In the genomic region with DNA sequence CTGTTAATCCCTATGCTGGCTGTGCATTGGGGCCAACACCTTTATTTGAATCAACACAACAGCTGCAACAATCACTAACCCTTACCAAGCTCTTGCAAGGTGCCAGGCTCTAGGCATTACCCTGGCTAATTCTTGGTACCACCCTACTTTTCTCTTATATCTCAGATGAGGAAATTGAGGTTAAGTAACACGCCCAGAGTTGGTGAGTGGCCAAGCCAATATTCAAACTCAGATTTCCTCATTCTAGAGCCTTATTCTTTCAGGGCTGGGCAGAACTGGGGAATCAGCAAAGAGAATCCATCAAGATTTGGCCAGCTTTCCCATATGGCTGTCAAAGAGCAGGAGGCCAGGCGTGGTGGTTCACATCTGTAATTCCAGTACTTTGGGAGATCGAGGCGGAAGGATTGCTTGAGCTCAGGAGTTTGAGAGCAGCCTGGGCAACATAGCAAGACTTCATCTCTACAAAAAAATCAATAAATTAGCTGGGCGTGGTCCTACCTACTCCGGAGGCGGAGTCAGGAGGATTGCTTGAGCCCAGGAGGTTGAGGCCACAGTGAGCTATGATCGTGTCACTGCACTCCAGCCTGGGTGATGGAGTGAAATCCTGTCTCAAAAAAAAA, we compare ENCODE assay signal across 13 cellular contexts. TPM values are rescaled to one million over a fixed set of nuclear protein-coding genes. Genes with fewer than 3 reads are reported as not detected.
DNase-seq lines count a peak whose midpoint lies in the region; ATAC-seq and TF ChIP-seq lines count a peak whose summit lies in the region.
"Had no signal": no experiment of that assay in that cellular context is flagged by ENCODE, and none has a peak within 500 bp of the region (broad histone marks: within the 10 kb centered on the region; RNA-seq: fewer than 3 reads in every experiment).

No MANE protein-coding gene starts in this region.

- DNase-seq in MCF 10A (ENCODE audit: unreplicated experiment), result peak; percentile 52
- DNase-seq in breast epithelium (ENCODE audit: low spot score in 2 of 2), result no peak
- peak; percentile 9 for DNase-seq in OCI-M1 (lab: John Stamatoyannopoulos, UW)
- peak; percentile 55 for DNase-seq in stomach
- no peak for DNase-seq in GDM1 (lab: John Stamatoyannopoulos, UW)
- no peak for DNase-seq in WTC11 (ENCODE audit: low spot score)
- DNase-seq: activated CD4-positive, CD25-positive, alpha-beta regulatory T cell; BE2C; GOT3; retina; thyroid gland had no signal

- H3K9me3 Mint-ChIP-seq in MCF 10A (ENCODE audit: unreplicated experiment), result no peaks in the 10 kb centered on the region
- H3K9me3 Mint-ChIP-seq in WTC11, result peaks cover 5% of the 10 kb centered on the region; the same call in 1 of the 2 replicates

- TF ChIP-seq CTCF in MCF 10A (IDR thresholded peaks at IDR 0.05; ENCODE audit: unreplicated experiment) (no peak), breast epithelium (IDR thresholded peaks at IDR 0.05) (no peak), stomach (IDR thresholded peaks at IDR 0.05) (no peak), WTC11 (IDR thresholded peaks at IDR 0.05) (no peak)

- 67 to 75% methylated on average over 8 of the region's 8 CpGs for WGBS in esophagus, 2 donors
- 75 to 87% (median 80%) methylated on average over 8 of the region's 8 CpGs for WGBS in stomach, 5 donors

- H3K4me3 ChIP-seq in breast epithelium, result no peak overlapping the region
- no peak overlapping the region for H3K4me3 ChIP-seq in esophagus (ENCODE audit: low read depth in 1 of 2, low read length in 2 of 2)
- no peak overlapping the region for H3K4me3 ChIP-seq in stomach
- H3K4me3 ChIP-seq: thyroid gland had no signal

- no peaks in the 10 kb centered on the region for H3K36me3 ChIP-seq in breast epithelium
- H3K36me3 ChIP-seq in esophagus (ENCODE audit: control insufficient read depth in 2 of 2, insufficient read depth in 2 of 2, low read length in 1 of 2), result no peaks in the 10 kb centered on the region
- H3K36me3 ChIP-seq in stomach, result no peaks in the 10 kb centered on the region
- H3K36me3 ChIP-seq: BE2C, thyroid gland had no signal

- H3K4me1 ChIP-seq in breast epithelium, result no peaks in the 10 kb centered on the region
- H3K4me1 ChIP-seq in esophagus (ENCODE audit: control insufficient read depth in 2 of 2, insufficient read depth in 2 of 2, low read length in 1 of 2), result peaks cover 0 to 3% of the 10 kb centered on the region in 2 donors
- H3K4me1 ChIP-seq in stomach, result peaks cover 0 to 55% (median 2%) of the 10 kb centered on the region in 4 donors
- H3K4me1 ChIP-seq: BE2C, thyroid gland had no signal

- H3K36me3 Mint-ChIP-seq in MCF 10A (ENCODE audit: insufficient read depth, unreplicated experiment), result no peaks in the 10 kb centered on the region
- H3K36me3 Mint-ChIP-seq in WTC11, result peaks cover 3% of the 10 kb centered on the region; the same call in 1 of the 2 replicates

- H3K9me3 ChIP-seq in breast epithelium, result no peaks in the 10 kb centered on the region
- H3K9me3 ChIP-seq in esophagus (ENCODE audit: control insufficient read depth in 2 of 2, insufficient read depth in 1 of 2, low read depth in 1 of 2, low read length in 1 of 2), result no peaks in the 10 kb centered on the region
- no peaks in the 10 kb centered on the region for H3K9me3 ChIP-seq in stomach
- H3K9me3 ChIP-seq: BE2C, thyroid gland had no signal

- CTCF ChIA-PET in MCF 10A (lab: Yijun Ruan, JAX), result interaction anchor here (0.6 to 1.0 kb wide), 2 partner anchors 83 to 122 kb away, joined by 3 to 5 read pairs; no protein-coding TSS in a partner anchor
- CTCF ChIA-PET in WTC11 (lab: Charles Lee), result no interaction called here

- H3K27me3 Mint-ChIP-seq in MCF 10A (ENCODE audit: insufficient read depth, unreplicated experiment) (no peaks in the 10 kb centered on the region), WTC11 (ENCODE audit: low read depth) (no peaks in the 10 kb centered on the region)

- H3K27me3 ChIP-seq in breast epithelium (no peaks in the 10 kb centered on the region), esophagus (ENCODE audit: control insufficient read depth in 1 of 2, insufficient read depth in 2 of 2, low read length in 2 of 2) (no peaks in the 10 kb centered on the region), stomach (no peaks in the 10 kb centered on the region)
- H3K27me3 ChIP-seq: BE2C, thyroid gland had no signal

- TF ChIP-seq EP300 in stomach (IDR thresholded peaks at IDR 0.05), result no peak

- BruUV-seq in MCF 10A (replicated peaks; lab: Mats Ljungman, UMichigan), result no TSS peak

- POLR2A ChIA-PET in MCF 10A (lab: Yijun Ruan, JAX), result no interaction called here
- POLR2A ChIA-PET in WTC11 (lab: Charles Lee), result interaction anchor here (0.6 kb wide), 1 partner anchor 21 kb away, joined by 4 read pairs; no protein-coding TSS in a partner anchor

- intact Hi-C loops in MCF 10A (cut with micrococcal nuclease) (no loop called here), breast epithelium (cut with DNase I; ENCODE audit: low total_unique reads) (no loop called here), stomach (cut with DNase I; ENCODE audit: low total_unique reads) (no loop called here)

- H3K27ac ChIP-seq in breast epithelium (no peak overlapping the region), esophagus (ENCODE audit: low read depth in 2 of 2, low read length in 1 of 2) (peak overlapping the region; percentile 50 to 84), stomach (peak overlapping the region in 3 of 5 donors; percentile 22 to 61 (median 55))
- H3K27ac ChIP-seq: thyroid gland had no signal

- no peak overlapping the region for H3K27ac Mint-ChIP-seq in MCF 10A (ENCODE audit: low read depth, unreplicated experiment)
- no peak overlapping the region for H3K27ac Mint-ChIP-seq in WTC11

- ATAC-seq in WTC11 (no peak), HG03469 (IDR thresholded peaks at IDR 0.05; ENCODE audit: unreplicated experiment) (no peak)

- TF ChIP-seq POLR2A in breast epithelium (IDR thresholded peaks at IDR 0.05) (no peak), stomach (IDR thresholded peaks at IDR 0.05) (no peak)

- H3K4me1 Mint-ChIP-seq in MCF 10A (ENCODE audit: insufficient read depth, unreplicated experiment), result peaks cover 19% of the 10 kb centered on the region
- H3K4me1 Mint-ChIP-seq in WTC11, result peaks cover 26% of the 10 kb centered on the region

- H3K4me3 Mint-ChIP-seq in MCF 10A (ENCODE audit: unreplicated experiment) (no peak overlapping the region), WTC11 (no peak overlapping the region)

TF ChIP-seq in WTC11, 78 proteins besides CTCF, POLR2A, EP300 and RAD21 (continues in another document):
- TF ChIP-seq CREB1 (CRISPR knock-in tag; IDR thresholded peaks at IDR 0.05) (no peak), ZNF317 (CRISPR knock-in tag; IDR thresholded peaks at IDR 0.05; ENCODE audit: borderline replicate concordance, low read depth) (no peak)
- TF ChIP-seq, protein P1, sequence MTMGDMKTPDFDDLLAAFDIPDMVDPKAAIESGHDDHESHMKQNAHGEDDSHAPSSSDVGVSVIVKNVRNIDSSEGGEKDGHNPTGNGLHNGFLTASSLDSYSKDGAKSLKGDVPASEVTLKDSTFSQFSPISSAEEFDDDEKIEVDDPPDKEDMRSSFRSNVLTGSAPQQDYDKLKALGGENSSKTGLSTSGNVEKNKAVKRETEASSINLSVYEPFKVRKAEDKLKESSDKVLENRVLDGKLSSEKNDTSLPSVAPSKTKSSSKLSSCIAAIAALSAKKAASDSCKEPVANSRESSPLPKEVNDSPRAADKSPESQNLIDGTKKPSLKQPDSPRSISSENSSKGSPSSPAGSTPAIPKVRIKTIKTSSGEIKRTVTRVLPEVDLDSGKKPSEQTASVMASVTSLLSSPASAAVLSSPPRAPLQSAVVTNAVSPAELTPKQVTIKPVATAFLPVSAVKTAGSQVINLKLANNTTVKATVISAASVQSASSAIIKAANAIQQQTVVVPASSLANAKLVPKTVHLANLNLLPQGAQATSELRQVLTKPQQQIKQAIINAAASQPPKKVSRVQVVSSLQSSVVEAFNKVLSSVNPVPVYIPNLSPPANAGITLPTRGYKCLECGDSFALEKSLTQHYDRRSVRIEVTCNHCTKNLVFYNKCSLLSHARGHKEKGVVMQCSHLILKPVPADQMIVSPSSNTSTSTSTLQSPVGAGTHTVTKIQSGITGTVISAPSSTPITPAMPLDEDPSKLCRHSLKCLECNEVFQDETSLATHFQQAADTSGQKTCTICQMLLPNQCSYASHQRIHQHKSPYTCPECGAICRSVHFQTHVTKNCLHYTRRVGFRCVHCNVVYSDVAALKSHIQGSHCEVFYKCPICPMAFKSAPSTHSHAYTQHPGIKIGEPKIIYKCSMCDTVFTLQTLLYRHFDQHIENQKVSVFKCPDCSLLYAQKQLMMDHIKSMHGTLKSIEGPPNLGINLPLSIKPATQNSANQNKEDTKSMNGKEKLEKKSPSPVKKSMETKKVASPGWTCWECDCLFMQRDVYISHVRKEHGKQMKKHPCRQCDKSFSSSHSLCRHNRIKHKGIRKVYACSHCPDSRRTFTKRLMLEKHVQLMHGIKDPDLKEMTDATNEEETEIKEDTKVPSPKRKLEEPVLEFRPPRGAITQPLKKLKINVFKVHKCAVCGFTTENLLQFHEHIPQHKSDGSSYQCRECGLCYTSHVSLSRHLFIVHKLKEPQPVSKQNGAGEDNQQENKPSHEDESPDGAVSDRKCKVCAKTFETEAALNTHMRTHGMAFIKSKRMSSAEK (CRISPR knock-in tag; IDR thresholded peaks at IDR 0.05; ENCODE audit: borderline replicate concordance), result no peak

RNA-seq across cellular contexts. Expression of a gene that starts 23.7 kb away (rescaled TPM):
- total RNA-seq in MCF 10A (2022) (5.0 and 5.9 TPM in 2 replicates), breast epithelium (10 to 100 TPM in 1 of 3 donors, 1 to 10 TPM in 2; 9.3 to 14.8 (median 9.5) TPM), stomach (10 to 100 TPM in 2 of 5 donors, 1 to 10 TPM in 2, under 1 TPM in 1; 0.45 to 74.7 (median 7.5) TPM), WTC11 (2021) (6.9 to 7.9 TPM (median 7.5 TPM) in 3 replicates)
- polyA plus RNA-seq in esophagus (1 to 10 TPM; 2.8 to 3.5 TPM), stomach (1 to 10 TPM in 2 of 3 donors, under 1 TPM in 1; 0.56 to 1.7 (median 1.1) TPM)

RNA-seq across cellular contexts. Expression of a gene that starts 24.1 kb away (rescaled TPM):
- total RNA-seq in MCF 10A (2022) (1.4 and 1.6 TPM in 2 replicates), breast epithelium (1 to 10 TPM in 2 of 3 donors, under 1 TPM in 1; 0.64 to 4.1 (median 2.3) TPM), stomach (under 1 TPM in 1 of 5 donors, not detected in 4; 0.92 TPM), WTC11 (2021) (0.14 to 0.22 TPM (median 0.16 TPM) in 3 replicates)
- polyA plus RNA-seq in esophagus (1 to 10 TPM; 4.0 to 9.7 TPM), stomach (under 1 TPM in 2 of 3 donors, not detected in 1; 0.37 to 0.80 TPM)

Comparison
In these comparisons a context has a peak if more than half of its experiments do, and no peak if none do; other contexts are left out.
1. DNase-seq: peak in MCF 10A (single experiment), OCI-M1 (single experiment) and stomach (single experiment); none in breast epithelium (0 of 2), GDM1 (single experiment) and WTC11 (single experiment).
2. H3K27ac ChIP-seq: peak in esophagus (2 of 2) and stomach (3 of 5); none in breast epithelium (0 of 2).